ENCODE assay signal across 8 cellular contexts in the genomic region with DNA sequence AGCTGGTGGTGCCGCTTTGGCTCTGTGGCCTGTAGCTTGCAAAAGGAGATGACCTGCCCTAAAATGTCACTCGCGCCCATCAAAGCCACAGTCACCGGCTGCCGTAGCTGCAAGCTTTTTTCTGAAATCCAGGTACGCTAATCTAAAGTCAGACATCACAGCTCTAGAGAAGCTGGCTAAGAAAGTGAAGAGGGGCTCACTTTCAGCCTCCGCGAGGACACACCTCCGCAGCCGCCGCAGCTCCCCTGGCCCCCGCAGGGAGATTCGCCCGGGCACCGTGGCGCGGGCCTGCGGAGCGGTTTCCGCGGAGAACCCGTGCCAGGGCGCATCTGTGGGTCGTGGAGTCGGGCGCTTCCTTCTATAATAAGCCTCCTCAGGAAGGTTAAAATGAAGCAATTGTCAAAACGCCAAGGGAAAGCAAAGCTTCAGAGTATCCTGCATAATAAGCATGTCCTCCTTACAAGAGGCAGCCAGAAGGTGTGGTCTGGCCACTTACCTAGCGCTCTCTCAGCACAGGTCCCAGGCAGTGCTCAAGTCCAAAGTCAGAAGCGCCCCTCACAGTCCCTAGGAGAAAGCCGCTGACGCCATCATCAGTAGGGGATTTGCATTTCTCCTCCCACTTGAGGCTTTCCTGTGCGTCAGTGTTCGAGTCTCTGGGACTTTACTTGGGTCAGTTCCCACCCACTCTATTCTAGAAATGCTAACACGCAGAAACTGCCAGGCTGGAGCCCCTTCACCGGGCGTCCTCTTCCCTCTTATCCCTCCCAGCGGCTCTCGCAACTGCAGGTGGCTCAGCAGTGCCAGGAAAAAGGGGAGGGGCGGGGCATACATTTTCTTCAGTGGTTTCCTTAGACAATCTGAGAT. TPM values are rescaled to one million over a fixed set of nuclear protein-coding genes. Genes with fewer than 3 reads are reported as not detected.
DNase-seq lines count a peak whose midpoint lies in the region; ATAC-seq and TF ChIP-seq lines count a peak whose summit lies in the region.

Gene STAT4, minus strand, starts transcription at position 544 of the 864 bp plus-strand sequence. CDS start 2,791 bp downstream, outside the sequence.

- ATAC-seq in natural killer cell = peak; percentile 71 to 90 (median 82)

- peak within 1 kb of the TSS; percentile 87 for H3K4me3 Mint-ChIP-seq in natural killer cell

- DNase-seq in GM10266 (ENCODE audit: extremely low spot score) (peak; percentile 70), HAP-1 (ENCODE audit: low spot score in 2 of 2) (peak; percentile 22 to 43), NCI-H2171 (lab: John Stamatoyannopoulos, UW) (peak; percentile 8), epithelial cell of prostate (ENCODE audit: low read depth, low spot score) (no peak), natural killer cell (peak; percentile 79), HuH-7 (ENCODE audit: low spot score) (no peak)
- peak; percentile 70 to 78 for DNase-seq in activated CD8-positive, alpha-beta memory T cell treated with anti-CD3 and anti-CD28 coated beads for 4 hours (ENCODE audit: low read depth in 2 of 2)
- DNase-seq in stimulated activated naive CD4-positive, alpha-beta T cell (lab: John Stamatoyannopoulos, UW) = peak; percentile 65 to 84 (median 82)

- H3K27ac Mint-ChIP-seq in natural killer cell = peak within 1 kb of the TSS; percentile 95 to 98

- H3K4me1 Mint-ChIP-seq in natural killer cell = peaks cover 79 to 85% of the 10 kb centered on the region in 2 donors

- H3K9me3 Mint-ChIP-seq in natural killer cell = no peaks in the 10 kb centered on the region

- no peaks in the 10 kb centered on the region for H3K9me3 ChIP-seq in HAP-1

- no peaks in the 10 kb centered on the region for H3K36me3 ChIP-seq in HAP-1 (replicated peaks)

- peak within 1 kb of the TSS; percentile 19 for H3K27ac ChIP-seq in epithelial cell of prostate

- H3K27me3 ChIP-seq in HAP-1 (ENCODE audit: low read depth) = peaks cover 28% of the 10 kb centered on the region

- TF ChIP-seq CTCF in GM10266 (IDR thresholded peaks at IDR 0.05; ENCODE audit: control insufficient read depth, insufficient read depth, low read depth, missing control alignments) = peak; percentile 5
- TF ChIP-seq CTCF in natural killer cell (IDR thresholded peaks at IDR 0.05) = no peak

- H3K36me3 Mint-ChIP-seq in natural killer cell = peaks cover 23% of the 10 kb centered on the region

- in situ Hi-C loops in HAP-1 (cut with MboI; ENCODE audit: low sequenced_read_pairs) = no loop called here

- H3K4me3 ChIP-seq in HAP-1 = peak within 1 kb of the TSS; percentile 19

- H3K27me3 Mint-ChIP-seq in natural killer cell (ENCODE audit: low read depth in 2 of 2) = no peaks in the 10 kb centered on the region

- no peaks in the 10 kb centered on the region for H3K4me1 ChIP-seq in HAP-1

- intact Hi-C loops in natural killer cell (cut with micrococcal nuclease) = loop anchor here (1.0 to 5.0 kb wide), 5 partner anchors 36 to 527 kb away; partner anchors contain the start of gene NABP1

RNA-seq across cellular contexts. Expression of gene STAT4, which starts in this region (rescaled TPM):
- total RNA-seq in natural killer cell = 100 to 1,000 TPM; 264 to 339 (median 304) TPM

Comparison
In these comparisons a context has a peak if more than half of its experiments do, and no peak if none do; other contexts are left out.
1. DNase-seq: peak in GM10266 (single experiment), HAP-1 (2 of 2), NCI-H2171 (single experiment), activated CD8-positive, alpha-beta memory T cell treated with anti-CD3 and anti-CD28 coated beads for 4 hours (2 of 2), natural killer cell (single experiment) and stimulated activated naive CD4-positive, alpha-beta T cell (6 of 6); none in epithelial cell of prostate (single experiment) and HuH-7 (single experiment).